Comparison of ENCODE assay signal across 8 cellular contexts in the genomic region with DNA sequence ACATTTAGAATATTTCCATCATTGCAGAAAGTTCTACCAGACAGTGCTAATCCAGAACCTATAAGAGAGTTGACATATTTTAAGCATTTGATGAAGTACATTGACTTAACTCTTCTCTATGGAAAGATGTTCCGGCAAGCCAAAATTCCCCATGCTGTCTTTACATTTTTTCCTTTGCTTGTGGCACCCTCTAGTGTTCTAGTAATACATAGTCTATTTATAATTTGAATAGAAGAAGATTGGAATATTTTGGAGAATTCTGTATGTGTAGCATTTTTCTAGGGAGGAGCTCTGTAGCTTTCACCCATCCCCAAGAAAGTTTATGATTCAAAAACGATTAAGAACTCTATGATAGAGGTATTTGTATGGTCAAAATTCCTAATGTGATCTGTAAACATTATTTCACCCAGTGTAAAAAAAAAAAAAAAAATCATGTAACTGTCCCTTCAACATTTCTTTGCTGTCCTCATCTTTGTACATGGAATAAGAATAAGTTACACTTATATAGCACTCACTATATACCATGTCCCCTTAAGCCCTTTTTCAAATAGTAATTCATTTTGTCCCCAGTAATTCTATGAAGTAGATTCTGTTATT. TPM values are rescaled to one million over a fixed set of nuclear protein-coding genes. Genes with fewer than 3 reads are reported as not detected.
A peak's percentile ranks its signal among the peaks of the same experiment; 100 is the strongest.
DNase-seq lines count a peak whose midpoint lies in the region; ATAC-seq, FAIRE-seq and TF ChIP-seq lines count a peak whose summit lies in the region.

No MANE protein-coding gene starts in this region.

- ATAC-seq in activated T-helper 17 cell treated with anti-CD3 and anti-CD28 coated beads, Interleukin-2, amount 50 U/mL, for 72 hours (replicated peaks) = no peak
- ATAC-seq in GM18511 (IDR thresholded peaks at IDR 0.05; ENCODE audit: unreplicated experiment) = no peak

- DNase-seq in GM04504 (ENCODE audit: low read depth) (peak; percentile 12), NCI-H1694 (lab: John Stamatoyannopoulos, UW) (peak; percentile 67), adrenal gland (no peak), keratinocyte (ENCODE audit: low read depth, low spot score) (no peak), T-helper 1 cell (no peak)
- no peak for DNase-seq in stimulated activated CD4-positive, alpha-beta T cell treated with anti-CD3 and anti-CD28 coated beads, Interleukin-1b, Interleukin-23, amount 100 ng/mL, for 48 hours

- H3K4me2 ChIP-seq in keratinocyte (ENCODE audit: control insufficient read depth, extremely low read depth, insufficient read depth, low read depth, low read length) = no peak overlapping the region

- intact Hi-C loops in adrenal gland (cut with DNase I) = loop anchor here in 1 of 2 donors (10.0 kb wide), 2 partner anchors 170 to 280 kb away; no protein-coding TSS in a partner anchor

- H3K27ac ChIP-seq in adrenal gland (no peak overlapping the region), keratinocyte (ENCODE audit: control insufficient read depth, insufficient read depth, low read length) (no peak overlapping the region)

- 19 to 37% (median 21%) methylated on average over 2 of the region's 2 CpGs for WGBS in adrenal gland, 4 donors

- H3K36me3 ChIP-seq in adrenal gland (replicated peaks in 1 of 2) (no peaks in the 10 kb centered on the region), keratinocyte (ENCODE audit: control insufficient read depth in 2 of 2, extremely low read depth in 1 of 2, insufficient read depth in 2 of 2, low read length in 2 of 2) (no peaks in the 10 kb centered on the region)

- peaks cover 17% of the 10 kb centered on the region for H3K4me1 Mint-ChIP-seq in activated T-helper 17 cell treated with anti-CD3 and anti-CD28 coated beads, Interleukin-2, amount 50 U/mL, for 72 hours

- H3K27ac Mint-ChIP-seq in activated T-helper 17 cell treated with anti-CD3 and anti-CD28 coated beads, Interleukin-2, amount 50 U/mL, for 72 hours = no peak overlapping the region

- H3K27me3 ChIP-seq in adrenal gland (no peaks in the 10 kb centered on the region), keratinocyte (ENCODE audit: control insufficient read depth, extremely low read depth, insufficient read depth, low read length) (no peaks in the 10 kb centered on the region)

- H3K9me3 ChIP-seq in adrenal gland (replicated peaks in 1 of 3) = no peaks in the 10 kb centered on the region
- H3K9me3 ChIP-seq in keratinocyte (ENCODE audit: control insufficient read depth, low read depth, low read length) = no peaks in the 10 kb centered on the region

- no peak overlapping the region for H3K9ac ChIP-seq in keratinocyte (ENCODE audit: control insufficient read depth, extremely low read depth, insufficient read depth, low read length)

- TF ChIP-seq CTCF in adrenal gland (IDR thresholded peaks at IDR 0.05) (peak; percentile 26 to 55 (median 54)), keratinocyte (optimal IDR thresholded peaks at IDR 0.05 in 1 of 3, IDR thresholded peaks at IDR 0.05 in 1 of 3, conservative IDR thresholded peaks at IDR 0.05 in 1 of 3; ENCODE audit: extremely low read depth in 1 of 3, insufficient read depth in 2 of 3, low read length in 3 of 3) (peak in 2 of 3 experiments; percentile 22 to 29)

- no peak for TF ChIP-seq POLR2A in adrenal gland (IDR thresholded peaks at IDR 0.05)

- dilution Hi-C loops in keratinocyte (cut with MboI; ENCODE audit: extremely low pct_ligation_motif_present, low sequenced_read_pairs) = no loop called here

- peaks cover 6% of the 10 kb centered on the region for H3K36me3 Mint-ChIP-seq in activated T-helper 17 cell treated with anti-CD3 and anti-CD28 coated beads, Interleukin-2, amount 50 U/mL, for 72 hours (ENCODE audit: low read depth)

- H2AFZ ChIP-seq in keratinocyte (ENCODE audit: control insufficient read depth, low read length) = no peak overlapping the region

- H3K4me1 ChIP-seq in adrenal gland (replicated peaks in 1 of 2) (peaks cover 3 to 13% of the 10 kb centered on the region in 2 donors), keratinocyte (ENCODE audit: control insufficient read depth, extremely low read depth, insufficient read depth, low read length) (peaks cover 6% of the 10 kb centered on the region)

- H3K27me3 Mint-ChIP-seq in activated T-helper 17 cell treated with anti-CD3 and anti-CD28 coated beads, Interleukin-2, amount 50 U/mL, for 72 hours = no peaks in the 10 kb centered on the region

- no peaks in the 10 kb centered on the region for H4K20me1 ChIP-seq in keratinocyte (ENCODE audit: control insufficient read depth, extremely low read depth, insufficient read depth, low read length)

- no peaks in the 10 kb centered on the region for H3K9me1 ChIP-seq in keratinocyte (ENCODE audit: control insufficient read depth, extremely low read depth, insufficient read depth, low read length)

- no peak overlapping the region for H3K4me3 ChIP-seq in adrenal gland
- no peak overlapping the region for H3K4me3 ChIP-seq in keratinocyte (ENCODE audit: control insufficient read depth in 2 of 3, extremely low read depth in 1 of 3, insufficient read depth in 2 of 3, low read depth in 1 of 3, low read length in 3 of 3)

- H3K9me3 Mint-ChIP-seq in activated T-helper 17 cell treated with anti-CD3 and anti-CD28 coated beads, Interleukin-2, amount 50 U/mL, for 72 hours = no peaks in the 10 kb centered on the region

- no peak overlapping the region for H3K4me3 Mint-ChIP-seq in activated T-helper 17 cell treated with anti-CD3 and anti-CD28 coated beads, Interleukin-2, amount 50 U/mL, for 72 hours

- H3K79me2 ChIP-seq in keratinocyte (ENCODE audit: control insufficient read depth, insufficient read depth, low read length) = no peaks in the 10 kb centered on the region

- FAIRE-seq in keratinocyte (lab: Jason Lieb, UNC) = no peak

RNA-seq across cellular contexts. Expression of a gene that starts 33.2 kb away (rescaled TPM):
- total RNA-seq in adrenal gland = 10 to 100 TPM in 5 of 8 donors, 1 to 10 TPM in 3; 7.7 to 16.0 (median 10.8) TPM
- polyA plus RNA-seq in adrenal gland (1 to 10 TPM; 7.8 to 10.0 (median 7.9) TPM), keratinocyte (9.2 to 12.6 TPM (median 10.4 TPM) in 3 replicates)
- 3.1 TPM for polyA plus RNA-seq in keratinocyte (2011; ENCODE audit: low read depth)
- polyA plus RNA-seq in keratinocyte (2011; cell fraction: cytosol; rRNA removed) = 6.7 and 7.0 TPM in 2 replicates
- polyA plus RNA-seq in keratinocyte (2011; cell fraction: nucleus; rRNA removed) = 20.3 and 25.7 TPM in 2 replicates
- polyA plus RNA-seq in keratinocyte (2012; ENCODE audit: low replicate concordance) = 7.1 and 8.3 TPM in 2 replicates
- polyA minus RNA-seq in keratinocyte = 17.2 to 28.9 TPM (median 22.8 TPM) in 3 replicates
- 9.0 TPM for polyA minus RNA-seq in keratinocyte (2011; cell fraction: cytosol; rRNA and poly(A)+ RNA removed)
- polyA minus RNA-seq in keratinocyte (2011; cell fraction: nucleus; rRNA and poly(A)+ RNA removed) = 12.3 and 29.0 TPM in 2 replicates
- 10 to 100 TPM; 15.3 to 22.5 TPM for total RNA-seq in activated T-helper 17 cell treated with anti-CD3 and anti-CD28 coated beads, Interleukin-2, amount 50 U/mL, for 72 hours

Comparison
In these comparisons a context has a peak if more than half of its experiments do, and no peak if none do; other contexts are left out.
1. DNase-seq: peak in GM04504 (single experiment) and NCI-H1694 (single experiment); none in adrenal gland (0 of 7), keratinocyte (single experiment), T-helper 1 cell (0 of 5) and stimulated activated CD4-positive, alpha-beta T cell treated with anti-CD3 and anti-CD28 coated beads, Interleukin-1b, Interleukin-23, amount 100 ng/mL, for 48 hours (single experiment).